In the genomic region with DNA sequence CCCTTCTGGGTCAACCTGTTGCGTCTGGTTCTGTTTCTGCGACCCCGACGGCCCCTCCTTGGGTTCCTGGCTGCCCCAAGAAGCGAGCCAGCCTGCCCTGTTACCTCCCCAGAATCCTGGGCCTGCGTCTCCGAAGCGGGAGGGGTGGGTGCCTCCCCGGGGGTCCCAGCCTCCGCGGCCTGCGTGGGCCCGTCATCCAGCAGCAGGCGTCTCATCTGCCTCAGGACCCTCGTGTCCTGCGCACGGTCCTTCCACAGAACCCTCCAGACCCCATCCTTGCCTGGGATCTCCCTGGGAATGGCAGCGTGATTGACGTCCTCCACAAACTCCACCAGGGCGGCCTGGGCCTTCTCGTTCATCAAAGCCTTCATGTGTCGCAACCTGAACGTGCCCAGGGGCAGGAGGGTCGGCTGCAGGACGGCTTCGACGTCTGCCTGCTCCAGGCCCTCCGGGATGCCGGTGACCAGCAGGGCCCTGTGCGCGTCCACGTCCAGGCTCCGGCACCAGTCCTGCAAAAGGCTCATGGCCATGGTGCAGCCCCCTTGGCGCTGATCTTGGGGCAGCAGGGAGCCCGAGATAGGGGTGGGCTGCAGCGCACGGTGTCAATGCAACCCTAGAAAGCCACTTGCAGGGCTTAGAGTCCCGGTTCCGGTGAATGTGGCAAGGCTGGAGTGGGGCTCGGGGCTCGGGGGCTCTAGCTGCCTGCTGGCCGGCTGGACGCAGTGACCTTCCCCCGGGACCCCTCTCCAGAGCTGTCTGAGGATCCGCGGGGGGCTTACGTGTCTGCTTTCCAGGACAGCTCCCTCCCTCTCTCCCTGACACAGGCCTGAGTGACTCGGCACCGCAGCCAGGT, we compare ENCODE assay signal across 9 cellular contexts. TPM values are rescaled to one million over a fixed set of nuclear protein-coding genes. Genes with fewer than 3 reads are reported as not detected.
DNase-seq lines count a peak whose midpoint lies in the region; ATAC-seq and TF ChIP-seq lines count a peak whose summit lies in the region.
"Had no signal": no experiment of that assay in that cellular context is flagged by ENCODE, and none has a peak within 500 bp of the region (broad histone marks: within the 10 kb centered on the region; RNA-seq: fewer than 3 reads in every experiment).

No MANE protein-coding gene starts in this region.

- H4K8ac ChIP-seq in mesenchymal stem cell (ENCODE audit: low read length), result peak overlapping the region; percentile 98

- POLR2A ChIA-PET in activated CD8-positive, alpha-beta T cell treated with anti-CD3 and anti-CD28 coated beads, Interleukin-2, amount 10 ng/mL, durations not matched to agents 7 days and 5 days (lab: Charles Lee), result interaction anchor here (0.6 kb wide), 1 partner anchor 93 kb away, joined by 3 read pairs; no protein-coding TSS in a partner anchor
- POLR2A ChIA-PET in activated CD8-positive, alpha-beta T cell treated with anti-CD3 and anti-CD28 coated beads for 36 hours (lab: Charles Lee), result no interaction called here

- H3K9ac ChIP-seq in mammary epithelial cell (ENCODE audit: insufficient read depth, low read length) (no peak overlapping the region), mesenchymal stem cell (ENCODE audit: low read length) (peak overlapping the region; percentile 61)

- H3K79me1 ChIP-seq in mesenchymal stem cell (replicated peaks; ENCODE audit: low read length, poor library complexity, severe bottlenecking), result no peaks in the 10 kb centered on the region

- peak overlapping the region; percentile 11 for H2BK120ac ChIP-seq in mesenchymal stem cell (ENCODE audit: low read depth, low read length)

- H3K4ac ChIP-seq in mesenchymal stem cell (ENCODE audit: low read depth in 1 of 2, low read length in 2 of 2), result peak overlapping the region; percentile 29 to 75

- no peak overlapping the region for H3K23ac ChIP-seq in mesenchymal stem cell (ENCODE audit: low read length in 2 of 2)

- no peak overlapping the region for H2BK12ac ChIP-seq in mesenchymal stem cell (ENCODE audit: low read length in 2 of 2)

- H3K36me3 ChIP-seq in mammary epithelial cell (ENCODE audit: insufficient read depth, low read length), result no peaks in the 10 kb centered on the region
- H3K36me3 ChIP-seq in mesenchymal stem cell (ENCODE audit: control insufficient read depth in 1 of 2, insufficient read depth in 2 of 2, low read depth in 1 of 2, low read length in 2 of 2), result no peaks in the 10 kb centered on the region
- no peaks in the 10 kb centered on the region for H3K36me3 ChIP-seq in thoracic aorta
- no peaks in the 10 kb centered on the region for H3K36me3 ChIP-seq in transverse colon

- H3K4me2 ChIP-seq in mammary epithelial cell (ENCODE audit: insufficient read depth, low read depth, low read length), result peak overlapping the region; percentile 39
- H3K4me2 ChIP-seq in mesenchymal stem cell (ENCODE audit: low read length, poor library complexity, severe bottlenecking), result peak overlapping the region; percentile 81

- no peaks in the 10 kb centered on the region for H4K20me1 ChIP-seq in mammary epithelial cell (ENCODE audit: insufficient read depth, low read length)

- H3K27me3 Mint-ChIP-seq in activated CD8-positive, alpha-beta T cell treated with anti-CD3 and anti-CD28 coated beads, Interleukin-2, amount 10 ng/mL, durations not matched to agents 7 days and 5 days (ENCODE audit: low read depth), result peaks cover 59% of the 10 kb centered on the region
- H3K27me3 Mint-ChIP-seq in activated CD8-positive, alpha-beta T cell treated with anti-CD3 and anti-CD28 coated beads for 36 hours, result peaks cover 43% of the 10 kb centered on the region

- H3K4me3 ChIP-seq in mammary epithelial cell (replicated peaks in 1 of 3; ENCODE audit: insufficient read depth in 1 of 3, low read depth in 2 of 3, low read length in 3 of 3), result peak overlapping the region in 1 of 3 experiments; percentile 2
- H3K4me3 ChIP-seq in mesenchymal stem cell (ENCODE audit: insufficient read depth in 1 of 2, low read depth in 1 of 2, low read length in 2 of 2), result peak overlapping the region; percentile 50 to 70
- H3K4me3 ChIP-seq in thoracic aorta, result peak overlapping the region; percentile 67
- peak overlapping the region in 2 of 4 donors; percentile 18 to 37 for H3K4me3 ChIP-seq in transverse colon

- TF ChIP-seq EP300 in transverse colon (IDR thresholded peaks at IDR 0.05; ENCODE audit: low read depth), result no peak

- no peak overlapping the region for H2BK5ac ChIP-seq in mesenchymal stem cell (ENCODE audit: low read depth, low read length, poor library complexity, severe bottlenecking)

- H2AFZ ChIP-seq in mammary epithelial cell (ENCODE audit: low read depth, low read length) (peak overlapping the region; percentile 18), mesenchymal stem cell (ENCODE audit: low read depth, low read length) (peak overlapping the region; percentile 92)

- no peaks in the 10 kb centered on the region for H3K36me3 Mint-ChIP-seq in activated CD8-positive, alpha-beta T cell treated with anti-CD3 and anti-CD28 coated beads, Interleukin-2, amount 10 ng/mL, durations not matched to agents 7 days and 5 days (ENCODE audit: low read depth)
- H3K36me3 Mint-ChIP-seq in activated CD8-positive, alpha-beta T cell treated with anti-CD3 and anti-CD28 coated beads for 36 hours (ENCODE audit: low read depth), result no peaks in the 10 kb centered on the region

- peak overlapping the region; percentile 58 to 90 for H3K18ac ChIP-seq in mesenchymal stem cell (ENCODE audit: low read depth in 1 of 2, low read length in 2 of 2)

- H2AK5ac ChIP-seq in mesenchymal stem cell (ENCODE audit: low read length, severe bottlenecking), result no peak overlapping the region

- H3K4me1 Mint-ChIP-seq in activated CD8-positive, alpha-beta T cell treated with anti-CD3 and anti-CD28 coated beads, Interleukin-2, amount 10 ng/mL, durations not matched to agents 7 days and 5 days (ENCODE audit: low read depth), result peaks cover 18% of the 10 kb centered on the region
- H3K4me1 Mint-ChIP-seq in activated CD8-positive, alpha-beta T cell treated with anti-CD3 and anti-CD28 coated beads for 36 hours (ENCODE audit: low read depth), result peaks cover 14% of the 10 kb centered on the region

- in situ Hi-C loops in mammary epithelial cell (cut with MboI; ENCODE audit: low sequenced_read_pairs in 2 of 2) (no loop called here), transverse colon (cut with MboI; ENCODE audit: low pct_ligation_motif_present in 1 of 4, low pct_unique_long_range_greater_than_20kb in 1 of 4, low sequenced_read_pairs in 3 of 4) (loop anchor here in 1 of 4 donors (25.0 kb wide), 1 partner anchor 208 kb away; a partner anchor contains a TSS)

- peak overlapping the region; percentile 49 for H3K4me3 Mint-ChIP-seq in activated CD8-positive, alpha-beta T cell treated with anti-CD3 and anti-CD28 coated beads, Interleukin-2, amount 10 ng/mL, durations not matched to agents 7 days and 5 days
- no peak overlapping the region for H3K4me3 Mint-ChIP-seq in activated CD8-positive, alpha-beta T cell treated with anti-CD3 and anti-CD28 coated beads for 36 hours

- TF ChIP-seq CTCF in activated CD8-positive, alpha-beta T cell treated with anti-CD3 and anti-CD28 coated beads for 36 hours (IDR thresholded peaks at IDR 0.05), result no peak
- no peak for TF ChIP-seq CTCF in mammary epithelial cell (conservative IDR thresholded peaks at IDR 0.05 in 1 of 2, IDR thresholded peaks at IDR 0.05 in 1 of 2; ENCODE audit: extremely low read depth in 1 of 2, insufficient read depth in 1 of 2, low read depth in 1 of 2, low read length in 2 of 2)
- no peak for TF ChIP-seq CTCF in thoracic aorta (IDR thresholded peaks at IDR 0.05)
- no peak for TF ChIP-seq CTCF in transverse colon (IDR thresholded peaks at IDR 0.05)

- H3K27ac ChIP-seq in mammary epithelial cell (ENCODE audit: insufficient read depth, low read depth, low read length), result no peak overlapping the region
- no peak overlapping the region for H3K27ac ChIP-seq in mesenchymal stem cell (ENCODE audit: low read length, poor library complexity, severe bottlenecking)
- H3K27ac ChIP-seq in thoracic aorta, result peak overlapping the region in 1 of 2 donors; percentile 12
- H3K27ac ChIP-seq in transverse colon, result no peak overlapping the region

- no peak for ATAC-seq in activated CD8-positive, alpha-beta T cell treated with anti-CD3 and anti-CD28 coated beads, Interleukin-2, amount 10 ng/mL, durations not matched to agents 7 days and 5 days
- ATAC-seq in activated CD8-positive, alpha-beta T cell treated with anti-CD3 and anti-CD28 coated beads for 36 hours, result no peak
- no peak for ATAC-seq in thoracic aorta (ENCODE audit: insufficient number of reproducible peaks, low FRiP score, low read depth)

- H4K91ac ChIP-seq in mesenchymal stem cell (ENCODE audit: low read length), result peak overlapping the region; percentile 77

- H3K4me1 ChIP-seq in mammary epithelial cell (ENCODE audit: insufficient read depth, low read length) (peaks cover 20% of the 10 kb centered on the region), mesenchymal stem cell (ENCODE audit: control insufficient read depth, insufficient read depth, low read depth, low read length) (peaks cover 16% of the 10 kb centered on the region), thoracic aorta (ENCODE audit: control insufficient read depth in 1 of 2, low read depth in 2 of 2) (peaks cover 10 to 36% of the 10 kb centered on the region in 2 donors), transverse colon (peaks cover 8 to 23% (median 15%) of the 10 kb centered on the region in 4 donors)

- H3K27me3 ChIP-seq in mammary epithelial cell (ENCODE audit: insufficient read depth, low read length), result no peaks in the 10 kb centered on the region
- H3K27me3 ChIP-seq in mesenchymal stem cell (ENCODE audit: control insufficient read depth in 1 of 2, insufficient read depth in 1 of 2, low read length in 2 of 2), result peaks cover 23 to 36% of the 10 kb centered on the region in 2 experiments
- H3K27me3 ChIP-seq in thoracic aorta (replicated peaks; ENCODE audit: insufficient read depth), result no peaks in the 10 kb centered on the region
- H3K27me3 ChIP-seq in transverse colon, result peaks cover 62% of the 10 kb centered on the region

- H3K9me3 ChIP-seq in mammary epithelial cell (replicated peaks; ENCODE audit: insufficient read depth, low read length), result no peaks in the 10 kb centered on the region
- no peaks in the 10 kb centered on the region for H3K9me3 ChIP-seq in mesenchymal stem cell (ENCODE audit: control insufficient read depth, low read length)
- H3K9me3 ChIP-seq in thoracic aorta, result no peaks in the 10 kb centered on the region
- H3K9me3 ChIP-seq in transverse colon, result no peaks in the 10 kb centered on the region

- peak overlapping the region in 1 of 2 experiments; percentile 50 for H3K14ac ChIP-seq in mesenchymal stem cell (ENCODE audit: low read length in 2 of 2)

- no peak for DNase-seq in activated CD8-positive, alpha-beta T cell treated with anti-CD3 and anti-CD28 coated beads, Interleukin-2, amount 10 ng/mL, durations not matched to agents 7 days and 5 days
- no peak for DNase-seq in activated CD8-positive, alpha-beta T cell treated with anti-CD3 and anti-CD28 coated beads for 36 hours
- DNase-seq in mammary epithelial cell (no peak), mesenchymal stem cell (no peak), thoracic aorta (ENCODE audit: low spot score) (no peak), NCI-H2196 treated with DMSO at 0.1 percent for 48 hours (lab: John Stamatoyannopoulos, UW; ENCODE audit: unreplicated experiment) (no peak), transverse colon (no peak), NCI-H524 treated with DMSO at 0.1 percent for 48 hours (lab: John Stamatoyannopoulos, UW) (no peak)
- DNase-seq: Kasumi-1 had no signal

- no peak overlapping the region for H3K27ac Mint-ChIP-seq in activated CD8-positive, alpha-beta T cell treated with anti-CD3 and anti-CD28 coated beads, Interleukin-2, amount 10 ng/mL, durations not matched to agents 7 days and 5 days
- H3K27ac Mint-ChIP-seq in activated CD8-positive, alpha-beta T cell treated with anti-CD3 and anti-CD28 coated beads for 36 hours, result no peak overlapping the region

- TF ChIP-seq POLR2A in transverse colon (IDR thresholded peaks at IDR 0.05), result no peak

- intact Hi-C loops in activated CD8-positive, alpha-beta T cell treated with anti-CD3 and anti-CD28 coated beads for 36 hours (cut with micrococcal nuclease), result no loop called here
- intact Hi-C loops in mammary epithelial cell (cut with micrococcal nuclease), result loop anchor here (1.0 kb wide), 1 partner anchor 18 kb away; no protein-coding TSS in a partner anchor
- intact Hi-C loops in transverse colon (cut with DNase I; ENCODE audit: low total_unique reads), result no loop called here

- CTCF ChIA-PET in activated CD8-positive, alpha-beta T cell treated with anti-CD3 and anti-CD28 coated beads, Interleukin-2, amount 10 ng/mL, durations not matched to agents 7 days and 5 days (lab: Charles Lee), result no interaction called here
- CTCF ChIA-PET in activated CD8-positive, alpha-beta T cell treated with anti-CD3 and anti-CD28 coated beads for 36 hours (lab: Charles Lee), result interaction anchor here (1.8 kb wide), 1 partner anchor 99 kb away, joined by 8 read pairs; no protein-coding TSS in a partner anchor
- CTCF ChIA-PET in mammary epithelial cell (lab: Charles Lee; ENCODE audit: low non-redundant PET), result no interaction called here

- H3K9me3 Mint-ChIP-seq in activated CD8-positive, alpha-beta T cell treated with anti-CD3 and anti-CD28 coated beads, Interleukin-2, amount 10 ng/mL, durations not matched to agents 7 days and 5 days (ENCODE audit: insufficient read depth), result no peaks in the 10 kb centered on the region
- H3K9me3 Mint-ChIP-seq in activated CD8-positive, alpha-beta T cell treated with anti-CD3 and anti-CD28 coated beads for 36 hours, result no peaks in the 10 kb centered on the region

- H2BK15ac ChIP-seq in mesenchymal stem cell (ENCODE audit: low read depth, poor library complexity, severe bottlenecking), result peak overlapping the region; percentile 21

- dilution Hi-C loops in mammary epithelial cell (cut with HindIII; ENCODE audit: low sequenced_read_pairs), result no loop called here

- no peaks in the 10 kb centered on the region for H3K79me2 ChIP-seq in mammary epithelial cell (ENCODE audit: insufficient read depth, low read length)

- BruUV-seq in mammary epithelial cell (replicated peaks; lab: Mats Ljungman, UMichigan), result no TSS peak

- WGBS in mammary epithelial cell (ENCODE audit: low coverage, missing lambda C conversion rate), result 42% methylated on average over 14 of the region's 49 CpGs
- 60% methylated on average over 49 of the region's 49 CpGs for WGBS in mesenchymal stem cell
- 53% methylated on average over 46 of the region's 49 CpGs; no CpG with 5 or more reads in 1 of the 2 donors for WGBS in transverse colon (ENCODE audit: low coverage in 1 of 2), 2 donors

RNA-seq across cellular contexts. Expression of a gene that starts 0.5 kb away (rescaled TPM):
- under 1 TPM in 1 of 2 experiments, not detected in 1; 0.05 TPM for total RNA-seq in activated CD8-positive, alpha-beta T cell treated with anti-CD3 and anti-CD28 coated beads, Interleukin-2, amount 10 ng/mL, durations not matched to agents 7 days and 5 days
- not detected for total RNA-seq in activated CD8-positive, alpha-beta T cell treated with anti-CD3 and anti-CD28 coated beads for 36 hours
- under 1 TPM; 0.12 to 0.67 TPM for total RNA-seq in mammary epithelial cell
- 0.01 TPM for polyA plus RNA-seq in mammary epithelial cell
- polyA minus RNA-seq in mammary epithelial cell, result 1.3 TPM
- polyA plus RNA-seq in mesenchymal stem cell (2013, experiment 1 of 2), result 0.86 TPM
- 0.88 TPM for polyA plus RNA-seq in mesenchymal stem cell (2013, experiment 2 of 2)
- 1 to 10 TPM; 4.4 to 4.9 TPM for total RNA-seq in thoracic aorta
- total RNA-seq in transverse colon, result under 1 TPM; 0.27 to 0.80 (median 0.58) TPM

RNA-seq across cellular contexts. Expression of a gene that starts 23.8 kb away (rescaled TPM):
- not detected for total RNA-seq in activated CD8-positive, alpha-beta T cell treated with anti-CD3 and anti-CD28 coated beads, Interleukin-2, amount 10 ng/mL, durations not matched to agents 7 days and 5 days
- not detected for total RNA-seq in activated CD8-positive, alpha-beta T cell treated with anti-CD3 and anti-CD28 coated beads for 36 hours
- 10 to 100 TPM in 1 of 2 donors, under 1 TPM in 1; 0.24 to 39.3 TPM for total RNA-seq in mammary epithelial cell
- polyA plus RNA-seq in mammary epithelial cell, result 0.26 TPM
- not detected for polyA minus RNA-seq in mammary epithelial cell
- polyA plus RNA-seq in mesenchymal stem cell (2013, experiment 1 of 2), result 13.7 TPM
- 14.5 TPM for polyA plus RNA-seq in mesenchymal stem cell (2013, experiment 2 of 2)
- total RNA-seq in thoracic aorta, result 10 to 100 TPM in 1 of 2 donors, 1 to 10 TPM in 1; 5.1 to 14.6 TPM
- total RNA-seq in transverse colon, result under 1 TPM in 3 of 4 donors, not detected in 1; 0.20 to 0.68 (median 0.64) TPM
